8 cellular contexts compared by ENCODE assay signal in genomic region chr12:132084681-132085635, GRCh38. TPM values are rescaled to one million over a fixed set of nuclear protein-coding genes. Genes with fewer than 3 reads are reported as not detected.
DNase-seq lines count a peak whose midpoint lies in the region; ATAC-seq and TF ChIP-seq lines count a peak whose summit lies in the region.

No MANE protein-coding gene starts in this region.

- ATAC-seq in HG03342 (IDR thresholded peaks at IDR 0.05; ENCODE audit: unreplicated experiment), result peak; percentile 34
- ATAC-seq in HG02610 (IDR thresholded peaks at IDR 0.05; ENCODE audit: unreplicated experiment), result no peak
- ATAC-seq in GM18867 (IDR thresholded peaks at IDR 0.05; ENCODE audit: unreplicated experiment), result no peak

- H3K9ac ChIP-seq in SK-N-MC (ENCODE audit: insufficient read length), result peak overlapping the region; percentile 92
- H3K9ac ChIP-seq in adipocyte (ENCODE audit: low read length), result peak overlapping the region; percentile 90

- intact Hi-C loops in left ventricle myocardium inferior (cut with micrococcal nuclease), result no loop called here

- TF ChIP-seq CTCF in left ventricle myocardium inferior (IDR thresholded peaks at IDR 0.05; ENCODE audit: borderline replicate concordance), result no peak

- H3K27me3 ChIP-seq in adipocyte (replicated peaks; ENCODE audit: control insufficient read depth, insufficient read depth, low read length) (no peaks in the 10 kb centered on the region), left ventricle myocardium inferior (ENCODE audit: low read depth) (no peaks in the 10 kb centered on the region)

- H3K4me1 ChIP-seq in adipocyte (ENCODE audit: control insufficient read depth, insufficient read depth, low read length), result peaks cover 19% of the 10 kb centered on the region
- peaks cover 20% of the 10 kb centered on the region for H3K4me1 ChIP-seq in left ventricle myocardium inferior

- no peaks in the 10 kb centered on the region for H3K36me3 ChIP-seq in SK-N-MC (ENCODE audit: insufficient read depth, low read length)
- no peaks in the 10 kb centered on the region for H3K36me3 ChIP-seq in adipocyte (ENCODE audit: control insufficient read depth, insufficient read depth, low read length, severe bottlenecking)
- H3K36me3 ChIP-seq in left ventricle myocardium inferior, result no peaks in the 10 kb centered on the region

- H3K9me3 ChIP-seq in SK-N-MC (ENCODE audit: low read depth, low read length) (no peaks in the 10 kb centered on the region), adipocyte (ENCODE audit: control insufficient read depth, low read length) (no peaks in the 10 kb centered on the region), left ventricle myocardium inferior (replicated peaks) (no peaks in the 10 kb centered on the region)

- H3K4me3 ChIP-seq in SK-N-MC (peak overlapping the region; percentile 88), adipocyte (ENCODE audit: low read length) (peak overlapping the region; percentile 85), left ventricle myocardium inferior (peak overlapping the region; percentile 95)

- peak; percentile 79 for DNase-seq in ELR (ENCODE audit: low read depth)
- no peak for DNase-seq in SK-N-MC (ENCODE audit: low read depth, low spot score)
- peak; percentile 82 for DNase-seq in adipocyte (ENCODE audit: low read depth)
- peak; percentile 71 for DNase-seq in left ventricle myocardium inferior
- DNase-seq in renal cortical epithelial cell (ENCODE audit: low read depth), result peak; percentile 17

- H3K27ac ChIP-seq in SK-N-MC (no peak overlapping the region), left ventricle myocardium inferior (replicated peaks) (peak overlapping the region; percentile 93)

RNA-seq across cellular contexts. Expression of gene DDX51, which starts 59.2 kb away (rescaled TPM):
- total RNA-seq in left ventricle myocardium inferior, result 9.0 TPM
- 8.0 and 9.7 TPM in 2 replicates for total RNA-seq in renal cortical epithelial cell

RNA-seq across cellular contexts. Expression of gene NOC4L, which starts 59.3 kb away (rescaled TPM):
- total RNA-seq in left ventricle myocardium inferior (10.3 TPM), renal cortical epithelial cell (15.5 and 16.9 TPM in 2 replicates)
